In the genomic region with DNA sequence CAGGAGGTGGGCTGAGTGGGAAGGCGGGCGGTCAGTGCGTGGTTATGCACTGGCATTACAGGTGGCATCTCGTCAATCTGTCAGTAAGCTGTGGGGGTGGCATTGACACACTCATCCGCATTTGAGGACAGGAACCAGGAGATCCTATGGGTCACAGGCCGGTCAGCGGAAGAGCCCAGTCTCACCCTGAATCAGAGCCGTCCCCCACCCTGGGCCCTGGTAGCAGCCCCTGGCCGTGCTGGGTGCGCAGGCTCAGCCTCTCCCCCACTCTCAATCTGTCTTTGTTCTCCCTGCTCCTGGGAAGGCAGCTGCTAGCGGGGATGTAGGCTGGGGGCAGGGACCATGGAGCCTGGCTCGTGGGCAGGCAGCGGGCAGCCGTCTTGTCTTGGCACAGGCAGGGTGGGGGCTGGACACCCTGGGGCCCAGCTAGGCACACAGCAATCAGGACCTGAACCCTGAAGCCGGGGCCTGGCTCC, we compare ENCODE assay signal across 9 cellular contexts. TPM values are rescaled to one million over a fixed set of nuclear protein-coding genes. Genes with fewer than 3 reads are reported as not detected.
DNase-seq lines count a peak whose midpoint lies in the region; ATAC-seq and TF ChIP-seq lines count a peak whose summit lies in the region.
"Had no signal": no experiment of that assay in that cellular context is flagged by ENCODE, and none has a peak within 500 bp of the region (broad histone marks: within the 10 kb centered on the region; RNA-seq: fewer than 3 reads in every experiment).

No MANE protein-coding gene starts in this region.

- ATAC-seq in activated T-cell treated with anti-CD3 and anti-CD28 coated beads, Interleukin-2, amount 50 U/mL, for 4 hours = no peak
- ATAC-seq in lower lobe of right lung = no peak
- ATAC-seq in GM18867 (IDR thresholded peaks at IDR 0.05; ENCODE audit: unreplicated experiment) = no peak
- ATAC-seq in HG03280 (IDR thresholded peaks at IDR 0.05; ENCODE audit: unreplicated experiment) = no peak

- 90% methylated on average over 15 of the region's 15 CpGs for WGBS in thymus

- H3K27me3 ChIP-seq in lower lobe of right lung (ENCODE audit: low read depth) (no peaks in the 10 kb centered on the region), thymus (ENCODE audit: control insufficient read depth, insufficient read depth) (no peaks in the 10 kb centered on the region)

- H3K9me3 ChIP-seq in lower lobe of right lung = no peaks in the 10 kb centered on the region
- H3K9me3 ChIP-seq in thymus (ENCODE audit: control insufficient read depth) = no peaks in the 10 kb centered on the region

- DNase-seq in activated T-cell treated with anti-CD3 and anti-CD28 coated beads, Interleukin-2, amount 50 U/mL, for 4 hours = no peak
- no peak for DNase-seq in activated T-cell treated with anti-CD3 and anti-CD28 coated beads, Interleukin-2, amount 50 U/mL, for 1 hour
- no peak for DNase-seq in activated naive CD8-positive, alpha-beta T cell treated with anti-CD3 and anti-CD28 coated beads for 36 hours
- no peak for DNase-seq in lower lobe of right lung
- DNase-seq in AG08395 (ENCODE audit: low spot score) = no peak
- DNase-seq: kidney had no signal

- intact Hi-C loops in lower lobe of right lung (cut with DNase I) = no loop called here

- no peaks in the 10 kb centered on the region for H3K9me3 Mint-ChIP-seq in activated T-cell treated with anti-CD3 and anti-CD28 coated beads, Interleukin-2, amount 50 U/mL, for 4 hours
- no peaks in the 10 kb centered on the region for H3K9me3 Mint-ChIP-seq in activated naive CD8-positive, alpha-beta T cell treated with anti-CD3 and anti-CD28 coated beads for 36 hours

- H3K4me3 Mint-ChIP-seq in activated T-cell treated with anti-CD3 and anti-CD28 coated beads, Interleukin-2, amount 50 U/mL, for 4 hours = peak overlapping the region; percentile 49
- H3K4me3 Mint-ChIP-seq in activated naive CD8-positive, alpha-beta T cell treated with anti-CD3 and anti-CD28 coated beads for 36 hours = peak overlapping the region; percentile 50

- H3K27ac ChIP-seq in lower lobe of right lung (peak overlapping the region; percentile 81), thymus (ENCODE audit: low read depth) (peak overlapping the region; percentile 68)

- H3K4me3 ChIP-seq in lower lobe of right lung = no peak overlapping the region
- H3K4me3 ChIP-seq in thymus (ENCODE audit: low read length) = no peak overlapping the region

- peaks cover 95% of the 10 kb centered on the region for H3K4me1 ChIP-seq in lower lobe of right lung
- peaks cover 31% of the 10 kb centered on the region for H3K4me1 ChIP-seq in thymus (ENCODE audit: control insufficient read depth, insufficient read depth, low read length)

- no peaks in the 10 kb centered on the region for H3K27me3 Mint-ChIP-seq in activated T-cell treated with anti-CD3 and anti-CD28 coated beads, Interleukin-2, amount 50 U/mL, for 4 hours (ENCODE audit: low read depth)
- no peaks in the 10 kb centered on the region for H3K27me3 Mint-ChIP-seq in activated naive CD8-positive, alpha-beta T cell treated with anti-CD3 and anti-CD28 coated beads for 36 hours

- H3K4me1 Mint-ChIP-seq in activated T-cell treated with anti-CD3 and anti-CD28 coated beads, Interleukin-2, amount 50 U/mL, for 4 hours (ENCODE audit: low read depth) = peaks cover 43% of the 10 kb centered on the region
- H3K4me1 Mint-ChIP-seq in activated naive CD8-positive, alpha-beta T cell treated with anti-CD3 and anti-CD28 coated beads for 36 hours = peaks cover 29% of the 10 kb centered on the region

- no peak for TF ChIP-seq CTCF in lower lobe of right lung (IDR thresholded peaks at IDR 0.05)

- no peaks in the 10 kb centered on the region for H3K36me3 Mint-ChIP-seq in activated T-cell treated with anti-CD3 and anti-CD28 coated beads, Interleukin-2, amount 50 U/mL, for 4 hours (ENCODE audit: insufficient read depth)
- peaks cover 4% of the 10 kb centered on the region for H3K36me3 Mint-ChIP-seq in activated naive CD8-positive, alpha-beta T cell treated with anti-CD3 and anti-CD28 coated beads for 36 hours

- peak overlapping the region; percentile 81 for H3K27ac Mint-ChIP-seq in activated naive CD8-positive, alpha-beta T cell treated with anti-CD3 and anti-CD28 coated beads for 36 hours

- H3K36me3 ChIP-seq in lower lobe of right lung (peaks cover 8% of the 10 kb centered on the region), thymus (ENCODE audit: control insufficient read depth, insufficient read depth) (peaks cover 5% of the 10 kb centered on the region)

RNA-seq across cellular contexts. Expression of a gene that starts 5.1 kb away (rescaled TPM):
- 10 to 100 TPM; 51.8 to 54.9 (median 54.5) TPM for total RNA-seq in activated T-cell treated with anti-CD3 and anti-CD28 coated beads, Interleukin-2, amount 50 U/mL, for 4 hours
- 10 to 100 TPM; 67.8 TPM for total RNA-seq in activated naive CD8-positive, alpha-beta T cell treated with anti-CD3 and anti-CD28 coated beads for 36 hours
- total RNA-seq in lower lobe of right lung = 116 TPM
- 57.9 TPM for polyA plus RNA-seq in thymus

RNA-seq across cellular contexts. Expression of a gene that starts 29.5 kb away (rescaled TPM):
- total RNA-seq in activated T-cell treated with anti-CD3 and anti-CD28 coated beads, Interleukin-2, amount 50 U/mL, for 4 hours = 1 to 10 TPM in 1 of 3 donors, under 1 TPM in 2; 0.66 to 1.2 (median 0.69) TPM
- 1 to 10 TPM in 1 of 2 experiments, under 1 TPM in 1; 0.87 to 1.7 TPM for total RNA-seq in activated naive CD8-positive, alpha-beta T cell treated with anti-CD3 and anti-CD28 coated beads for 36 hours
- total RNA-seq in lower lobe of right lung = 5.1 TPM
- 4.0 TPM for polyA plus RNA-seq in thymus

RNA-seq across cellular contexts. Expression of a gene that starts 58.4 kb away (rescaled TPM):
- 100 to 1,000 TPM; 135 to 157 (median 149) TPM for total RNA-seq in activated T-cell treated with anti-CD3 and anti-CD28 coated beads, Interleukin-2, amount 50 U/mL, for 4 hours
- total RNA-seq in activated naive CD8-positive, alpha-beta T cell treated with anti-CD3 and anti-CD28 coated beads for 36 hours = 100 to 1,000 TPM; 137 to 147 TPM
- total RNA-seq in lower lobe of right lung = 66.3 TPM
- 143 TPM for polyA plus RNA-seq in thymus
